ENCODE assay signal across 13 cellular contexts in genomic region chr18:22470511-22471181, GRCh38. TPM values are rescaled to one million over a fixed set of nuclear protein-coding genes. Genes with fewer than 3 reads are reported as not detected.
DNase-seq lines count a peak whose midpoint lies in the region; ATAC-seq, FAIRE-seq and TF ChIP-seq lines count a peak whose summit lies in the region.
"Had no signal": no experiment of that assay in that cellular context is flagged by ENCODE, and none has a peak within 500 bp of the region (broad histone marks: within the 10 kb centered on the region; RNA-seq: fewer than 3 reads in every experiment).

No MANE protein-coding gene starts in this region.

- no peak overlapping the region for H3K4me3 Mint-ChIP-seq in neural progenitor cell
- H3K4me3 Mint-ChIP-seq in T-helper 2 cell treated with Interferon-gamma antibody and Interleukin-4, amounts not matched to agents 5 μg/mL and 100 μg/mL, for 36 hours, result no peak overlapping the region
- no peak overlapping the region for H3K4me3 Mint-ChIP-seq in CD8-positive, alpha-beta T cell

- H3K9me3 ChIP-seq in A549 (peaks cover 9% of the 10 kb centered on the region), RWPE2 (ENCODE audit: severe bottlenecking) (peaks cover 7% of the 10 kb centered on the region), neural progenitor cell (ENCODE audit: low read depth) (no peaks in the 10 kb centered on the region)
- H3K9me3 ChIP-seq in CD8-positive, alpha-beta T cell (ENCODE audit: low read length), result no peaks in the 10 kb centered on the region
- H3K9me3 ChIP-seq: tibial nerve had no signal

- intact Hi-C loops in CD8-positive, alpha-beta T cell (cut with DNase I, micrococcal nuclease), result no loop called here

- H3K9me3 Mint-ChIP-seq in neural progenitor cell, result no peaks in the 10 kb centered on the region
- H3K9me3 Mint-ChIP-seq in T-helper 2 cell treated with Interferon-gamma antibody and Interleukin-4, amounts not matched to agents 5 μg/mL and 100 μg/mL, for 36 hours, result no peaks in the 10 kb centered on the region
- H3K9me3 Mint-ChIP-seq in CD8-positive, alpha-beta T cell, result no peaks in the 10 kb centered on the region

- FAIRE-seq in A549 (lab: Jason Lieb, UNC), result no peak
- FAIRE-seq: G401.6 had no signal

- peaks cover 19% of the 10 kb centered on the region for H3K4me1 Mint-ChIP-seq in neural progenitor cell
- no peaks in the 10 kb centered on the region for H3K4me1 Mint-ChIP-seq in T-helper 2 cell treated with Interferon-gamma antibody and Interleukin-4, amounts not matched to agents 5 μg/mL and 100 μg/mL, for 36 hours (ENCODE audit: low read depth)
- H3K4me1 Mint-ChIP-seq in CD8-positive, alpha-beta T cell (ENCODE audit: low read depth), result peaks cover 4% of the 10 kb centered on the region

- no peaks in the 10 kb centered on the region for H3K36me3 ChIP-seq in RWPE2 (ENCODE audit: low read depth)
- no peaks in the 10 kb centered on the region for H3K36me3 ChIP-seq in neural progenitor cell
- no peaks in the 10 kb centered on the region for H3K36me3 ChIP-seq in CD8-positive, alpha-beta T cell (ENCODE audit: insufficient read depth, low read length)
- H3K36me3 ChIP-seq: tibial nerve had no signal

- H3K79me2 ChIP-seq in neural progenitor cell (ENCODE audit: low read depth), result no peaks in the 10 kb centered on the region
- H3K79me2 ChIP-seq: parathyroid adenoma had no signal

- H3K27ac Mint-ChIP-seq in neural progenitor cell, result no peak overlapping the region
- no peak overlapping the region for H3K27ac Mint-ChIP-seq in T-helper 2 cell treated with Interferon-gamma antibody and Interleukin-4, amounts not matched to agents 5 μg/mL and 100 μg/mL, for 36 hours
- H3K27ac Mint-ChIP-seq in CD8-positive, alpha-beta T cell, result no peak overlapping the region

- H3K27me3 ChIP-seq in RWPE2 (ENCODE audit: insufficient read depth, poor library complexity, severe bottlenecking), result no peaks in the 10 kb centered on the region
- H3K27me3 ChIP-seq in foreskin keratinocyte, result no peaks in the 10 kb centered on the region
- no peaks in the 10 kb centered on the region for H3K27me3 ChIP-seq in neural progenitor cell
- H3K27me3 ChIP-seq in CD8-positive, alpha-beta T cell (ENCODE audit: insufficient read depth, low read length), result no peaks in the 10 kb centered on the region
- H3K27me3 ChIP-seq: tibial nerve had no signal

- H2AFZ ChIP-seq in neural progenitor cell (replicated peaks), result peak overlapping the region; percentile 48
- H2AFZ ChIP-seq: parathyroid adenoma had no signal

- no peak for TF ChIP-seq CTCF in A549 (IDR thresholded peaks at IDR 0.05)
- TF ChIP-seq CTCF in RWPE2 (IDR thresholded peaks at IDR 0.05; ENCODE audit: poor library complexity, severe bottlenecking), result no peak
- no peak for TF ChIP-seq CTCF in foreskin keratinocyte (conservative IDR thresholded peaks at IDR 0.05)
- no peak for TF ChIP-seq CTCF in neural progenitor cell (IDR thresholded peaks at IDR 0.05)
- no peak for TF ChIP-seq CTCF in CD8-positive, alpha-beta T cell (IDR thresholded peaks at IDR 0.05)

- ATAC-seq in A549, result no peak
- ATAC-seq in RWPE2 (ENCODE audit: low read depth), result no peak
- peak; percentile 15 for ATAC-seq in foreskin keratinocyte
- no peak for ATAC-seq in GM19467 (IDR thresholded peaks at IDR 0.05; ENCODE audit: unreplicated experiment)
- ATAC-seq in CD8-positive, alpha-beta T cell, result no peak

- DNase-seq in A549 (ENCODE audit: low read depth in 1 of 2, low spot score in 1 of 2) (peak in 1 of 2 experiments; percentile 24), RWPE2 (ENCODE audit: low spot score) (no peak), foreskin keratinocyte (peak; percentile 24 to 61), neural progenitor cell (ENCODE audit: low spot score) (no peak), SIG-M5 treated with dmso at 0.1 percent for 504 hours (lab: John Stamatoyannopoulos, UW; ENCODE audit: unreplicated experiment) (no peak)
- DNase-seq in T-helper 2 cell treated with Interferon-gamma antibody and Interleukin-4, amounts not matched to agents 5 μg/mL and 100 μg/mL, for 36 hours (ENCODE audit: low spot score), result no peak
- no peak for DNase-seq in CD8-positive, alpha-beta T cell
- DNase-seq: activated gamma-delta T cell treated with Interleukin-2 at 50 U/mL for 16 hours had no signal

- H3K4me1 ChIP-seq in A549 (peaks cover 52% of the 10 kb centered on the region), RWPE2 (ENCODE audit: insufficient read depth, poor library complexity, severe bottlenecking) (peaks cover 35% of the 10 kb centered on the region), foreskin keratinocyte (peaks cover 35% of the 10 kb centered on the region), neural progenitor cell (no peaks in the 10 kb centered on the region)
- H3K4me1 ChIP-seq in CD8-positive, alpha-beta T cell (ENCODE audit: insufficient read depth, low read length), result peaks cover 3% of the 10 kb centered on the region
- H3K4me1 ChIP-seq: parathyroid adenoma had no signal

- H4K20me1 ChIP-seq in neural progenitor cell (ENCODE audit: low read depth), result no peaks in the 10 kb centered on the region

- no peak overlapping the region for H3K9ac ChIP-seq in neural progenitor cell
- H3K9ac ChIP-seq: KMS-11, parathyroid adenoma had no signal

- CTCF ChIA-PET in A549 (lab: Yijun Ruan, JAX), result no interaction called here
- CTCF ChIA-PET in CD8-positive, alpha-beta T cell (lab: Charles Lee), result no interaction called here

- WGBS in A549 (ENCODE audit: missing lambda C conversion rate), result 11% methylated on average over 7 of the region's 11 CpGs

- no peak for TF ChIP-seq EP300 in A549 (IDR thresholded peaks at IDR 0.05)

- TF ChIP-seq POLR2A in A549 (IDR thresholded peaks at IDR 0.05; ENCODE audit: low read length), result no peak

- H3K27ac ChIP-seq in A549 (peak overlapping the region; percentile 75 to 94), RWPE2 (ENCODE audit: poor library complexity, severe bottlenecking) (peak overlapping the region; percentile 25), foreskin keratinocyte (peak overlapping the region; percentile 85), neural progenitor cell (no peak overlapping the region)
- no peak overlapping the region for H3K27ac ChIP-seq in CD8-positive, alpha-beta T cell (ENCODE audit: low read depth, low read length)
- H3K27ac ChIP-seq: KMS-11, parathyroid adenoma, tibial nerve had no signal

- POLR2A ChIA-PET in A549 (lab: Yijun Ruan, JAX), result no interaction called here
- POLR2A ChIA-PET in CD8-positive, alpha-beta T cell (lab: Charles Lee), result no interaction called here

- H3K27me3 Mint-ChIP-seq in neural progenitor cell (ENCODE audit: insufficient read depth, low read depth), result peaks cover 7% of the 10 kb centered on the region
- H3K27me3 Mint-ChIP-seq in T-helper 2 cell treated with Interferon-gamma antibody and Interleukin-4, amounts not matched to agents 5 μg/mL and 100 μg/mL, for 36 hours (ENCODE audit: low read depth), result no peaks in the 10 kb centered on the region
- peaks cover 5% of the 10 kb centered on the region for H3K27me3 Mint-ChIP-seq in CD8-positive, alpha-beta T cell (ENCODE audit: low read depth)

- H3K4me3 ChIP-seq in A549, result no peak overlapping the region
- H3K4me3 ChIP-seq in RWPE2 (ENCODE audit: severe bottlenecking), result no peak overlapping the region
- H3K4me3 ChIP-seq in neural progenitor cell, result no peak overlapping the region
- H3K4me3 ChIP-seq in CD8-positive, alpha-beta T cell (ENCODE audit: low read depth, low read length), result no peak overlapping the region
- H3K4me3 ChIP-seq: tibial nerve had no signal

- H3K36me3 Mint-ChIP-seq in neural progenitor cell, result no peaks in the 10 kb centered on the region
- H3K36me3 Mint-ChIP-seq in T-helper 2 cell treated with Interferon-gamma antibody and Interleukin-4, amounts not matched to agents 5 μg/mL and 100 μg/mL, for 36 hours (ENCODE audit: low read depth), result no peaks in the 10 kb centered on the region
- no peaks in the 10 kb centered on the region for H3K36me3 Mint-ChIP-seq in CD8-positive, alpha-beta T cell

- H3F3A ChIP-seq in neural progenitor cell (ENCODE audit: low read depth), result no peaks in the 10 kb centered on the region

- TF ChIP-seq RAD21 in A549 (conservative IDR thresholded peaks at IDR 0.05 in 1 of 2, IDR thresholded peaks at IDR 0.05 in 1 of 2), result no peak

- peak overlapping the region; percentile 64 for H3K4me2 ChIP-seq in A549
- no peak overlapping the region for H3K4me2 ChIP-seq in neural progenitor cell
- H3K4me2 ChIP-seq: KMS-11 had no signal

TF ChIP-seq in A549, 52 proteins besides CTCF, POLR2A, EP300 and RAD21:
- TF ChIP-seq SMC3 (IDR thresholded peaks at IDR 0.05), result no peak
- no peak for TF ChIP-seq FOXS1 (CRISPR knock-in tag; IDR thresholded peaks at IDR 0.05)
- TF ChIP-seq HOXB13 (CRISPR knock-in tag; IDR thresholded peaks at IDR 0.05; ENCODE audit: low read depth), result no peak
- 0 out of 2 replicates have a peak, but pooled peaks have one; percentile 39 for TF ChIP-seq GATA3 (IDR thresholded peaks at IDR 0.05; ENCODE audit: borderline replicate concordance)
- peak; percentile 52; the same call in 1 of the 2 replicates for TF ChIP-seq MAX (IDR thresholded peaks at IDR 0.05)
- no peak for TF ChIP-seq ZNF302 (CRISPR knock-in tag; IDR thresholded peaks at IDR 0.05)
- no peak for TF ChIP-seq ZSCAN20 (CRISPR knock-in tag; IDR thresholded peaks at IDR 0.05)
- TF ChIP-seq HDAC2 (IDR thresholded peaks at IDR 0.05), result no peak
- TF ChIP-seq NPAS2 (CRISPR knock-in tag; IDR thresholded peaks at IDR 0.05; ENCODE audit: borderline replicate concordance), result no peak

RNA-seq across cellular contexts. Expression of gene CTAGE1, which starts 52.9 kb away (rescaled TPM):
- polyA plus RNA-seq in A549 (2011; rRNA removed) (0.01 and 0.03 TPM in 2 replicates), A549 (2017; fragmentation: RNase III; extraction: RNeasy Plus Mini Kit Qiagen cat#74134 plus additional on column Dnase treatment) (0.03 TPM in 1 of 3 replicates, not detected in the others), foreskin keratinocyte (not detected in 2 replicates)
- not detected in 2 replicates for polyA plus RNA-seq in A549 (2012; cell fraction: cytosol; rRNA removed)
- not detected in 2 replicates for polyA plus RNA-seq in A549 (2012; cell fraction: nucleus; rRNA removed)
- polyA minus RNA-seq in A549 (2011; rRNA and poly(A)+ RNA removed), result 0.05 TPM in 1 of 2 replicates, not detected in the other
- total RNA-seq in foreskin keratinocyte (not detected in 2 replicates), neural progenitor cell (ENCODE audit: low replicate concordance) (not detected in 2 replicates)
- total RNA-seq in CD8-positive, alpha-beta T cell, result not detected
- total RNA-seq: tibial nerve had no signal

Comparison
In these comparisons a context has a peak if more than half of its experiments do, and no peak if none do; other contexts are left out.
1. DNase-seq: peak in foreskin keratinocyte (2 of 2); none in RWPE2 (single experiment), neural progenitor cell (single experiment), SIG-M5 treated with dmso at 0.1 percent for 504 hours (single experiment), T-helper 2 cell treated with Interferon-gamma antibody and Interleukin-4, amounts not matched to agents 5 μg/mL and 100 μg/mL, for 36 hours (single experiment) and CD8-positive, alpha-beta T cell (0 of 7).
2. H3K27ac ChIP-seq: peak in A549 (2 of 2), RWPE2 (single experiment) and foreskin keratinocyte (single experiment); none in neural progenitor cell (single experiment) and CD8-positive, alpha-beta T cell (single experiment).